In genomic region chr2:27038631-27039339, GRCh38 we compare ENCODE assay signal across 1 cellular context.
TF ChIP-seq lines count a peak whose summit lies in the region.

No MANE protein-coding gene starts in this region.

TF ChIP-seq in HepG2, 621 proteins besides CTCF, POLR2A, EP300 and RAD21:
- peak; percentile 36 for TF ChIP-seq AGO2 (optimal IDR thresholded peaks at IDR 0.05; ENCODE audit: low read depth, low read length)
- no peak for TF ChIP-seq RXRB (CRISPR knock-in tag; IDR thresholded peaks at IDR 0.05; ENCODE audit: borderline replicate concordance)
